In the genomic region with DNA sequence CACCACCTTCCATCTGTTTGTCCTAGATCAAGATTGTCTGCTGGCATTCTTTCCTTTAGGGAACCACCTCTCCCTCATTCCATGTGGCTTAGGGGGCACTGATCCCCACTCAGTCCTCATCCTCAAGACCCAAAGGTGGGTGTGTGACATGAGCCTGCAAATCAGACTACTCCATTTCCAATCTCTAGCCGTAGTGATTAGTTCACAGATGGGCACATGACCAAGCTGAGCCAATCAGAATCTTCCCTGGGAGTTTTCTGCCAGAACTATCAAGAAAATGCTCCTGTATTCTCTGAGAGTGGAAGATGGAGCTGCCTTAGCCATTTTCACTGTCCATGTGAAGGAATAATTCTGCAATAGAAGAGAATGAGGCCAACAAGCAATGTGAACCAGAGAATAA, we compare ENCODE assay signal across 3 cellular contexts.
TF ChIP-seq lines count a peak whose summit lies in the region.

No MANE protein-coding gene starts in this region.

TF ChIP-seq in SK-N-SH, 30 proteins besides CTCF, POLR2A, EP300 and RAD21:
- TF ChIP-seq USF2 (IDR thresholded peaks at IDR 0.05; ENCODE audit: borderline replicate concordance, low read depth, low read length): no peak
- 0 out of 2 replicates have a peak, but pooled peaks have one; percentile 33 for TF ChIP-seq USF1 (IDR thresholded peaks at IDR 0.05; ENCODE audit: borderline replicate concordance, low read depth)

TF ChIP-seq in SK-N-SH treated with all-trans-retinoic acid at 6 μM for 48 hours, 23 proteins besides CTCF, POLR2A, EP300 and RAD21:
- TF ChIP-seq ISL1 (CRISPR knock-in tag; IDR thresholded peaks at IDR 0.05): no peak
- no peak for TF ChIP-seq ZC3H10 (CRISPR knock-in tag; IDR thresholded peaks at IDR 0.05)
- TF ChIP-seq SNAI2 (CRISPR knock-in tag; IDR thresholded peaks at IDR 0.05): no peak
- no peak for TF ChIP-seq RARB (CRISPR knock-in tag; IDR thresholded peaks at IDR 0.05)
- TF ChIP-seq OSR1 (CRISPR knock-in tag; IDR thresholded peaks at IDR 0.05): no peak
- TF ChIP-seq GLIS3 (CRISPR knock-in tag; IDR thresholded peaks at IDR 0.05): no peak
- no peak for TF ChIP-seq ESRRG (CRISPR knock-in tag; IDR thresholded peaks at IDR 0.05)
TF ChIP-seq in SK-N-SH treated with all-trans-retinoic acid at 6 μM for 48 hours: peak in this region for 0.

TF ChIP-seq in K562, 482 proteins besides CTCF, POLR2A, EP300 and RAD21:
- TF ChIP-seq RBM25 (IDR thresholded peaks at IDR 0.05; ENCODE audit: low read depth, low read length, severe bottlenecking) (peak; percentile 20), STAG1 (CRISPR knock-in tag; IDR thresholded peaks at IDR 0.05; ENCODE audit: borderline replicate concordance) (no peak), RAD51 (IDR thresholded peaks at IDR 0.05; ENCODE audit: borderline replicate concordance, low read depth) (peak; percentile 58), ZNF785 (CRISPR knock-in tag; IDR thresholded peaks at IDR 0.05) (no peak), USF2 (CRISPR knock-in tag; IDR thresholded peaks at IDR 0.05) (peak; percentile 76), NFYB (IDR thresholded peaks at IDR 0.05; ENCODE audit: extremely low read depth, insufficient read length) (peak; percentile 46), ZNF184 (CRISPR knock-in tag; IDR thresholded peaks at IDR 0.05) (no peak), USF1 (CRISPR knock-in tag; IDR thresholded peaks at IDR 0.05) (peak; percentile 88), ARHGAP35 (IDR thresholded peaks at IDR 0.05; ENCODE audit: partially characterized antibody) (no peak), SNRNP70 (optimal IDR thresholded peaks at IDR 0.05; ENCODE audit: low read depth, low read length) (no peak), SMAD3 (CRISPR knock-in tag; conservative IDR thresholded peaks at IDR 0.05) (no peak), NCOA4 (IDR thresholded peaks at IDR 0.05; ENCODE audit: partially characterized antibody) (no peak), SMARCC2 (IDR thresholded peaks at IDR 0.05; ENCODE audit: low read depth) (no peak), ZNF589 (CRISPR knock-in tag; IDR thresholded peaks at IDR 0.05; ENCODE audit: low read depth) (no peak)
- TF ChIP-seq, protein P1, sequence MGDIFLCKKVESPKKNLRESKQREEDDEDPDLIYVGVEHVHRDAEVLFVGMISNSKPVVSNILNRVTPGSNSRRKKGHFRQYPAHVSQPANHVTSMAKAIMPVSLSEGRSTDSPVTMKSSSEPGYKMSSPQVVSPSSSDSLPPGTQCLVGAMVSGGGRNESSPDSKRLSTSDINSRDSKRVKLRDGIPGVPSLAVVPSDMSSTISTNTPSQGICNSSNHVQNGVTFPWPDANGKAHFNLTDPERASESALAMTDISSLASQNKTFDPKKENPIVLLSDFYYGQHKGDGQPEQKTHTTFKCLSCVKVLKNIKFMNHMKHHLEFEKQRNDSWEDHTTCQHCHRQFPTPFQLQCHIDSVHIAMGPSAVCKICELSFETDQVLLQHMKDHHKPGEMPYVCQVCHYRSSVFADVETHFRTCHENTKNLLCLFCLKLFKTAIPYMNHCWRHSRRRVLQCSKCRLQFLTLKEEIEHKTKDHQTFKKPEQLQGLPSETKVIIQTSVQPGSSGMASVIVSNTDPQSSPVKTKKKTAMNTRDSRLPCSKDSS (IDR thresholded peaks at IDR 0.05; ENCODE audit: low read depth, partially characterized antibody): peak; percentile 22
